32 cellular contexts compared by ENCODE assay signal in the genomic region with DNA sequence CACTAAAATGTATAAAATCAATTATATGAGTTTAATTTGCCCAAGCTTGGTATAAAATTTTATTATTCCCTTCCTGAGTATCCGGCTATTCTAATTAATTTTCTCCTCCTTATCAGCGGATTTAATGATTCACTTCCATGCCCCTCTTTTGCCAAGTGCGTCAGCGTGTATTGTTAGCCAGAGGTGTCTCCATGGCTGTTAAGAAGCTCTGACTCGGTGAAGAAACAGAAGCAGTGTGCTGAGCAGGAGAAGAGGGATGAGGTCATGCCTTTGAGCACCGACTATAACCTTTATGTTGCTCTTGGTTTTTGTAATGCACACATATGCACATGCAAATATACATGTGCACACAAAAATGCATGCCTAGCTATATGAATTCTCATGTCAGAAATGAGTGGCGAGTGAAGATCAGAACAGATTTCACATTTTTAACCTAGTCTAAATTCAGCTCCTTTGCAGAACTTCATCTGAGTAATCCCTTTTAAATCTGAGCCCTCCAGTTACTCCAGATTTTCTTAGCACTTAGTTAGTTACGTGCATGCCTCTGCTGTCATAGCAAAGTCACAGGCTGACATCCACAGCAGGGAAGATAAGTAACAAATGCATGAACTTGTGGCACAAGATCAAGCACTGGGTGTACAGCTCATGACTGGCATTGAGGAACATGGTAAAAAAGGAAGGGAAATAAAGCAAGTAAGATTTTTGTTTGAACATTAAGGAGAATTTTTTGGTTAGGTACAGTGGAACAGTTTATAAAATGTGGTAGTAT. TPM values are rescaled to one million over a fixed set of nuclear protein-coding genes. Genes with fewer than 3 reads are reported as not detected.
"Had no signal": no experiment of that assay in that cellular context is flagged by ENCODE, and none has a peak within 500 bp of the region (broad histone marks: within the 10 kb centered on the region; RNA-seq: fewer than 3 reads in every experiment).

No MANE protein-coding gene starts in this region.

- H3K27ac ChIP-seq: body of pancreas, cardiac muscle cell, coronary artery, neutrophil, stomach, thyroid gland had no signal

- H3K9me3 ChIP-seq: body of pancreas, neutrophil, stomach, thyroid gland had no signal

- H3K27me3 ChIP-seq: body of pancreas, cardiac muscle cell, neutrophil, stomach, thyroid gland had no signal

- H3K4me1 ChIP-seq: body of pancreas, stomach, thyroid gland had no signal

- H3K4me2 ChIP-seq: smooth muscle cell had no signal

- DNase-seq: activated CD4-positive, alpha-beta T cell treated with anti-CD3 and anti-CD28 coated beads for 1 hour; activated CD4-positive, alpha-beta T cell treated with anti-CD3 and anti-CD28 coated beads, Interleukin-2, amount 10 ng/mL, durations not matched to agents 7 days and 5 days; activated CD8-positive, alpha-beta T cell treated with anti-CD3 and anti-CD28 coated beads for 36 hours; activated gamma-delta T cell treated with Interleukin-2 at 50 U/mL for 16 hours; activated naive CD4-positive, alpha-beta T cell treated with anti-CD3 and anti-CD28 coated beads, Interleukin-2, amount 50 U/mL, for 16 hours; activated T-cell treated with anti-CD3 and anti-CD28 coated beads, Interleukin-2, amount 50 U/mL, for 4 hours; amniotic stem cell; body of pancreas; effector memory CD8-positive, alpha-beta T cell; hippocampal formation; left cardiac atrium; left ventricle myocardium superior; retina; stimulated activated CD4-positive, alpha-beta T cell treated with anti-CD3 and anti-CD28 coated beads, Interleukin-2, amount 100 ng/mL, for 24 hours; stimulated activated naive B cell treated with anti-CD40 and anti-IgM and Interleukin-4, amounts not matched to agents 10 μg/mL and 1 μg/mL and 100 μg/mL, for 72 hours; stomach; T-helper 17 cell; T1000; thyroid gland had no signal

- H3K36me3 ChIP-seq: cardiac muscle cell, neutrophil, stomach, thyroid gland had no signal

- H3K4me3 ChIP-seq: body of pancreas, cardiac muscle cell, coronary artery, smooth muscle cell, stomach, thyroid gland had no signal

- FAIRE-seq: keratinocyte had no signal

RNA-seq across cellular contexts. Expression of gene HTR1E, which starts 24.3 kb away (rescaled TPM):
- total RNA-seq: activated CD4-positive, alpha-beta T cell treated with anti-CD3 and anti-CD28 coated beads, Interleukin-2, amount 10 ng/mL, durations not matched to agents 7 days and 5 days; activated CD8-positive, alpha-beta T cell treated with anti-CD3 and anti-CD28 coated beads for 36 hours; activated T-cell treated with anti-CD3 and anti-CD28 coated beads, Interleukin-2, amount 50 U/mL, for 4 hours; activated T-helper 17 cell treated with anti-CD3 and anti-CD28 coated beads, Interleukin-2, amount 50 U/mL, for 72 hours; body of pancreas; cardiac muscle cell; fibroblast of lung; fibroblast of villous mesenchyme; left cardiac atrium; left ventricle myocardium superior; lung microvascular endothelial cell; osteocyte; posterior vena cava; T-helper 17 cell had no signal
- polyA plus RNA-seq: esophagus, fibroblast of lung, keratinocyte, urinary bladder had no signal
